8 cellular contexts compared by ENCODE assay signal in the genomic region with DNA sequence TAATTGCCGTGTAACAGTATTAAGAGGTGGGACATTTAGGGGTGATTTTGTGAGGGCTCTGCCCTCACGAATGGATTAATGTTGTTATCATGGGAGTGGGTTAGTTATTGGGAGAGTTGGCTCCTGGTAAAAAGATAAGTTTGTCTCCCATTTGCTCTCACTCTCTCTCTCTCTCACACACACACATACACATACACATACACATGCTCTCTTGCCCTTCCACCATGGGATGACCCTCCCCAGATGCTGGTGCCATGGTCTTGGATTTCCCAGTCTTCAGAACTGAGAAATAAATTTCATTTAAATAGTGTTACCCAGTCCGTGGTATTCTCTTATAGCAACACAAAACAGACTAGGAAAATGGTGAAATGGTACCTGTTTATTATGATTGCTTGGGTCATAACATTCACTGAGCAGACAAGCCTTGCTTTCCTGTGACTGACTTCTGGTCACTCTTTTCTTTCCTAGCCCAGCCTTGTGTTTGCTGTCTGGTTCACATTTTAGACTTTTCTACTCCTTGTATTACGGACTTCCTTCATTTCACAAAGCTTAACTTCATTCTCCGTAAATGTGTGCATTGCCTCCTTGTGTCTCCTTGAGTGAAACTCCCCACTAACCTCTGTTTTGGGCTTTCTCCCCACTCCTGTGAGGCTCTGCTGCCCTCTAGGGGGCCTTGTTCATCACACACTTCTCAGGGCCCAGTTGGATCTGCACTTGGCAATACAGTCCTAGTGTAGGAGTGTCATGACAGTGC.
DNase-seq lines count a peak whose midpoint lies in the region; ATAC-seq and TF ChIP-seq lines count a peak whose summit lies in the region.

No MANE protein-coding gene starts in this region.

- POLR2A ChIA-PET in BJ (lab: Charles Lee): no interaction called here

- H2BK120ac ChIP-seq in mesenchymal stem cell (ENCODE audit: low read depth, low read length): no peak overlapping the region

- ATAC-seq in GM19025 (IDR thresholded peaks at IDR 0.05; ENCODE audit: low read depth, unreplicated experiment) (peak; percentile 98), HG03175 (IDR thresholded peaks at IDR 0.05; ENCODE audit: unreplicated experiment) (peak; percentile 99)

- no peaks in the 10 kb centered on the region for H3K9me3 ChIP-seq in mesenchymal stem cell (ENCODE audit: control insufficient read depth, low read length)

- no peak overlapping the region for H2AFZ ChIP-seq in mesenchymal stem cell (ENCODE audit: low read depth, low read length)

- H3K14ac ChIP-seq in mesenchymal stem cell (ENCODE audit: low read length in 2 of 2): no peak overlapping the region

- DNase-seq in BJ (ENCODE audit: low read depth) (peak; percentile 69), NCI-H526 treated with DMSO at 0.1 percent for 48 hours (lab: John Stamatoyannopoulos, UW) (peak; percentile 81), mesenchymal stem cell (peak; percentile 90)
- DNase-seq in activated CD4-positive, alpha-beta T cell treated with anti-CD3 and anti-CD28 coated beads, Interleukin-2, amount 50 U/mL, for 48 hours: peak; percentile 77 to 83
- DNase-seq in effector CD4-positive, alpha-beta T cell: peak; percentile 59
- DNase-seq in stimulated activated CD8-positive, alpha-beta memory T cell treated with anti-CD3 and anti-CD28 coated beads, Interleukin-2, amount 100 ng/mL, for 1 hour (ENCODE audit: low read depth in 2 of 2): peak; percentile 49 to 53

- no peaks in the 10 kb centered on the region for H3K36me3 ChIP-seq in BJ (ENCODE audit: control insufficient read depth, insufficient read depth, low read length)
- no peaks in the 10 kb centered on the region for H3K36me3 ChIP-seq in mesenchymal stem cell (ENCODE audit: control insufficient read depth in 1 of 2, insufficient read depth in 2 of 2, low read depth in 1 of 2, low read length in 2 of 2)

- no peak overlapping the region for H4K91ac ChIP-seq in mesenchymal stem cell (ENCODE audit: low read length)

- no peak overlapping the region for H2BK15ac ChIP-seq in mesenchymal stem cell (ENCODE audit: low read depth, poor library complexity, severe bottlenecking)

- H3K9ac ChIP-seq in mesenchymal stem cell (ENCODE audit: low read length): peak overlapping the region; percentile 66

- peak; percentile 98 for TF ChIP-seq CTCF in BJ (IDR thresholded peaks at IDR 0.05; ENCODE audit: insufficient read depth, low read depth, low read length)

- 53% methylated on average over 4 of the region's 5 CpGs for WGBS in mesenchymal stem cell

- CTCF ChIA-PET in BJ (lab: Yijun Ruan, JAX): interaction anchor here (0.5 to 4.1 kb wide), 24 partner anchors 8 to 1190 kb away, joined by 3 to 59 read pairs (median 3); partner anchors contain the start of gene CTSC

- no peak overlapping the region for H3K27ac ChIP-seq in mesenchymal stem cell (ENCODE audit: low read length, poor library complexity, severe bottlenecking)

- H3K79me1 ChIP-seq in mesenchymal stem cell (replicated peaks; ENCODE audit: low read length, poor library complexity, severe bottlenecking): no peaks in the 10 kb centered on the region

- no peak overlapping the region for H3K4me2 ChIP-seq in mesenchymal stem cell (ENCODE audit: low read length, poor library complexity, severe bottlenecking)

- H3K18ac ChIP-seq in mesenchymal stem cell (ENCODE audit: low read depth in 1 of 2, low read length in 2 of 2): no peak overlapping the region

- H4K8ac ChIP-seq in mesenchymal stem cell (ENCODE audit: low read length): no peak overlapping the region

- H3K4me3 ChIP-seq in BJ (ENCODE audit: low read depth, low read length): no peak overlapping the region
- no peak overlapping the region for H3K4me3 ChIP-seq in mesenchymal stem cell (ENCODE audit: insufficient read depth in 1 of 2, low read depth in 1 of 2, low read length in 2 of 2)

- peak overlapping the region in 1 of 2 experiments; percentile 23 for H2BK12ac ChIP-seq in mesenchymal stem cell (ENCODE audit: low read length in 2 of 2)

- H3K4ac ChIP-seq in mesenchymal stem cell (ENCODE audit: low read depth in 1 of 2, low read length in 2 of 2): no peak overlapping the region

- H2BK5ac ChIP-seq in mesenchymal stem cell (ENCODE audit: low read depth, low read length, poor library complexity, severe bottlenecking): no peak overlapping the region

- H3K4me1 ChIP-seq in mesenchymal stem cell (ENCODE audit: control insufficient read depth, insufficient read depth, low read depth, low read length): no peaks in the 10 kb centered on the region

- no peaks in the 10 kb centered on the region for H3K27me3 ChIP-seq in BJ (ENCODE audit: control insufficient read depth, insufficient read depth, low read length)
- no peaks in the 10 kb centered on the region for H3K27me3 ChIP-seq in mesenchymal stem cell (ENCODE audit: control insufficient read depth in 1 of 2, insufficient read depth in 1 of 2, low read length in 2 of 2)

- no peak overlapping the region for H3K23ac ChIP-seq in mesenchymal stem cell (ENCODE audit: low read length in 2 of 2)

- H2AK5ac ChIP-seq in mesenchymal stem cell (ENCODE audit: low read length, severe bottlenecking): no peak overlapping the region
